2 cellular contexts compared by ENCODE assay signal in genomic region chr1:18970762-18971161, GRCh38.
TF ChIP-seq lines count a peak whose summit lies in the region.

No MANE protein-coding gene starts in this region.

TF ChIP-seq in SK-N-SH, 30 proteins besides CTCF, POLR2A, EP300 and RAD21 (continued from another document):
- TF ChIP-seq PBX3 (IDR thresholded peaks at IDR 0.05) = 0 out of 2 replicates have a peak, but pooled peaks have one; percentile 11
- no peak for TF ChIP-seq SIN3A (IDR thresholded peaks at IDR 0.05; ENCODE audit: borderline replicate concordance, low read depth, low read length)
- TF ChIP-seq TCF12 (IDR thresholded peaks at IDR 0.05) = peak; percentile 33; the same call in 1 of the 2 replicates
- TF ChIP-seq FOSL2 (IDR thresholded peaks at IDR 0.05; ENCODE audit: borderline replicate concordance, low read depth) = peak; percentile 30; the same call in 1 of the 2 replicates
- TF ChIP-seq, protein P1, sequence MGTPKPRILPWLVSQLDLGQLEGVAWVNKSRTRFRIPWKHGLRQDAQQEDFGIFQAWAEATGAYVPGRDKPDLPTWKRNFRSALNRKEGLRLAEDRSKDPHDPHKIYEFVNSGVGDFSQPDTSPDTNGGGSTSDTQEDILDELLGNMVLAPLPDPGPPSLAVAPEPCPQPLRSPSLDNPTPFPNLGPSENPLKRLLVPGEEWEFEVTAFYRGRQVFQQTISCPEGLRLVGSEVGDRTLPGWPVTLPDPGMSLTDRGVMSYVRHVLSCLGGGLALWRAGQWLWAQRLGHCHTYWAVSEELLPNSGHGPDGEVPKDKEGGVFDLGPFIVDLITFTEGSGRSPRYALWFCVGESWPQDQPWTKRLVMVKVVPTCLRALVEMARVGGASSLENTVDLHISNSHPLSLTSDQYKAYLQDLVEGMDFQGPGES (IDR thresholded peaks at IDR 0.05; ENCODE audit: low read depth, low read length) = no peak

TF ChIP-seq in GM23338, 12 proteins besides CTCF, POLR2A, EP300 and RAD21 (continued from another document):
- TF ChIP-seq REST (IDR thresholded peaks at IDR 0.05; ENCODE audit: unreplicated experiment) (no peak), CREB1 (CRISPR knock-in tag; IDR thresholded peaks at IDR 0.05; ENCODE audit: low read depth) (no peak), JUNB (IDR thresholded peaks at IDR 0.05; ENCODE audit: unreplicated experiment) (no peak), ZNF462 (CRISPR knock-in tag; IDR thresholded peaks at IDR 0.05) (no peak), NANOG (IDR thresholded peaks at IDR 0.05; ENCODE audit: borderline replicate concordance) (no peak)
- TF ChIP-seq, protein P2, sequence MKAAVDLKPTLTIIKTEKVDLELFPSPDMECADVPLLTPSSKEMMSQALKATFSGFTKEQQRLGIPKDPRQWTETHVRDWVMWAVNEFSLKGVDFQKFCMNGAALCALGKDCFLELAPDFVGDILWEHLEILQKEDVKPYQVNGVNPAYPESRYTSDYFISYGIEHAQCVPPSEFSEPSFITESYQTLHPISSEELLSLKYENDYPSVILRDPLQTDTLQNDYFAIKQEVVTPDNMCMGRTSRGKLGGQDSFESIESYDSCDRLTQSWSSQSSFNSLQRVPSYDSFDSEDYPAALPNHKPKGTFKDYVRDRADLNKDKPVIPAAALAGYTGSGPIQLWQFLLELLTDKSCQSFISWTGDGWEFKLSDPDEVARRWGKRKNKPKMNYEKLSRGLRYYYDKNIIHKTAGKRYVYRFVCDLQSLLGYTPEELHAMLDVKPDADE (IDR thresholded peaks at IDR 0.05) = no peak
